12 cellular contexts compared by ENCODE assay signal in the genomic region with DNA sequence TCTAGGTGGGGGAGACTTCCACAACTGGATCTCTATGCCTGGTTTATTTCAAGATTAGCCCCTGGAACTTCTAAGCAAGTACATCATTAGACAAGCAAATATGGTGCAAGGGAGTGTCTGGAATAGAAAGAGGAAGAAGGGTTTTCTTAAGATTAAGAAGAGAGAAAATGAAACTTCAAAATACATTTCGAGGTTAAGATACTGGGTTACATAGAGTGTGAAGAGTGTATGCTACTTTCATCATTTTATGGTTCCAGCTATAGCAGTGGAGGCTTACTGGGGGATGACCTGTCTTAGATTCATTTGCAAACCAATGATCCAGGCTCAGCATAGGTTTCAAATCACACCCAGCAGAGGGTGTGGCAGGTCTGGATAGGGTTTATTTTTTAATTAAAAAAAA.
DNase-seq lines count a peak whose midpoint lies in the region; ATAC-seq and TF ChIP-seq lines count a peak whose summit lies in the region.
"Had no signal": no experiment of that assay in that cellular context is flagged by ENCODE, and none has a peak within 500 bp of the region (broad histone marks: within the 10 kb centered on the region; RNA-seq: fewer than 3 reads in every experiment).

No MANE protein-coding gene starts in this region.

- TF ChIP-seq CTCF in spleen (IDR thresholded peaks at IDR 0.05 in 8 of 11, conservative IDR thresholded peaks at IDR 0.05 in 3 of 11) = no peak

- no peak overlapping the region for H3K4me3 ChIP-seq in spleen
- H3K4me3 ChIP-seq: ascending aorta had no signal

- no peak overlapping the region for H3K27ac ChIP-seq in spleen
- H3K27ac ChIP-seq: ascending aorta had no signal

- peaks cover 0 to 6% (median 0%) of the 10 kb centered on the region in 6 donors for H3K4me1 ChIP-seq in spleen
- H3K4me1 ChIP-seq: ascending aorta had no signal

- no peak for TF ChIP-seq POLR2A in spleen (IDR thresholded peaks at IDR 0.05)

- H3K27me3 ChIP-seq in spleen (replicated peaks in 1 of 7) = no peaks in the 10 kb centered on the region
- H3K27me3 ChIP-seq: ascending aorta had no signal

- H3K27me3 Mint-ChIP-seq in activated CD8-positive, alpha-beta memory T cell treated with anti-CD3 and anti-CD28 coated beads, Interleukin-2, amount 10 ng/mL, durations not matched to agents 7 days and 5 days = no peaks in the 10 kb centered on the region
- H3K27me3 Mint-ChIP-seq: T-cell had no signal

- H3K4me1 Mint-ChIP-seq in activated CD8-positive, alpha-beta memory T cell treated with anti-CD3 and anti-CD28 coated beads, Interleukin-2, amount 10 ng/mL, durations not matched to agents 7 days and 5 days = no peaks in the 10 kb centered on the region

- peaks cover 0 to 47% (median 32%) of the 10 kb centered on the region in 8 donors for H3K9me3 ChIP-seq in spleen
- H3K9me3 ChIP-seq: ascending aorta had no signal

- CTCF ChIA-PET in activated CD8-positive, alpha-beta memory T cell treated with anti-CD3 and anti-CD28 coated beads, Interleukin-2, amount 10 ng/mL, durations not matched to agents 7 days and 5 days (lab: Charles Lee) = no interaction called here

- intact Hi-C loops in spleen (cut with DNase I; ENCODE audit: low total_unique reads) = no loop called here

- no peaks in the 10 kb centered on the region for H3K36me3 ChIP-seq in spleen
- H3K36me3 ChIP-seq: ascending aorta had no signal

- H3K27ac Mint-ChIP-seq in activated CD8-positive, alpha-beta memory T cell treated with anti-CD3 and anti-CD28 coated beads, Interleukin-2, amount 10 ng/mL, durations not matched to agents 7 days and 5 days = no peak overlapping the region
- H3K27ac Mint-ChIP-seq: T-cell had no signal

- ATAC-seq in GM19035 (IDR thresholded peaks at IDR 0.05; ENCODE audit: unreplicated experiment) = peak; percentile 84
- ATAC-seq in GM21723 (IDR thresholded peaks at IDR 0.05; ENCODE audit: unreplicated experiment) = peak; percentile 95
- peak; percentile 95 for ATAC-seq in HG03159 (IDR thresholded peaks at IDR 0.05; ENCODE audit: unreplicated experiment)
- no peak for ATAC-seq in activated CD8-positive, alpha-beta memory T cell treated with anti-CD3 and anti-CD28 coated beads, Interleukin-2, amount 10 ng/mL, durations not matched to agents 7 days and 5 days
- no peak for ATAC-seq in esophagus mucosa
- ATAC-seq: T-cell had no signal

- 36 to 52% (median 39%) methylated on average over 1 of the region's 1 CpG for WGBS in spleen, 5 donors

- H3K4me3 Mint-ChIP-seq in activated CD8-positive, alpha-beta memory T cell treated with anti-CD3 and anti-CD28 coated beads, Interleukin-2, amount 10 ng/mL, durations not matched to agents 7 days and 5 days = no peak overlapping the region
- H3K4me3 Mint-ChIP-seq: T-cell had no signal

- DNase-seq in SKM-1 treated with dmso at 0.1 percent for 144 hours (lab: John Stamatoyannopoulos, UW; ENCODE audit: unreplicated experiment) (peak; percentile 39), spleen (no peak), SHP77 (lab: John Stamatoyannopoulos, UW) (no peak)
- DNase-seq in activated CD8-positive, alpha-beta memory T cell treated with anti-CD3 and anti-CD28 coated beads, Interleukin-2, amount 10 ng/mL, durations not matched to agents 7 days and 5 days = no peak
- DNase-seq: Calu3, NCI-H524 treated with DMSO at 0.1 percent for 48 hours, T-cell had no signal

- H3K36me3 Mint-ChIP-seq in activated CD8-positive, alpha-beta memory T cell treated with anti-CD3 and anti-CD28 coated beads, Interleukin-2, amount 10 ng/mL, durations not matched to agents 7 days and 5 days = peaks cover 7% of the 10 kb centered on the region

- peaks cover 18% of the 10 kb centered on the region for H3K9me3 Mint-ChIP-seq in activated CD8-positive, alpha-beta memory T cell treated with anti-CD3 and anti-CD28 coated beads, Interleukin-2, amount 10 ng/mL, durations not matched to agents 7 days and 5 days (ENCODE audit: low read depth)

Comparison
In these comparisons a context has a peak if more than half of its experiments do, and no peak if none do; other contexts are left out.
1. ATAC-seq: peak in GM19035 (single experiment), GM21723 (single experiment) and HG03159 (single experiment); none in activated CD8-positive, alpha-beta memory T cell treated with anti-CD3 and anti-CD28 coated beads, Interleukin-2, amount 10 ng/mL, durations not matched to agents 7 days and 5 days (single experiment) and esophagus mucosa (single experiment).